8 cellular contexts compared by ENCODE assay signal in the genomic region with DNA sequence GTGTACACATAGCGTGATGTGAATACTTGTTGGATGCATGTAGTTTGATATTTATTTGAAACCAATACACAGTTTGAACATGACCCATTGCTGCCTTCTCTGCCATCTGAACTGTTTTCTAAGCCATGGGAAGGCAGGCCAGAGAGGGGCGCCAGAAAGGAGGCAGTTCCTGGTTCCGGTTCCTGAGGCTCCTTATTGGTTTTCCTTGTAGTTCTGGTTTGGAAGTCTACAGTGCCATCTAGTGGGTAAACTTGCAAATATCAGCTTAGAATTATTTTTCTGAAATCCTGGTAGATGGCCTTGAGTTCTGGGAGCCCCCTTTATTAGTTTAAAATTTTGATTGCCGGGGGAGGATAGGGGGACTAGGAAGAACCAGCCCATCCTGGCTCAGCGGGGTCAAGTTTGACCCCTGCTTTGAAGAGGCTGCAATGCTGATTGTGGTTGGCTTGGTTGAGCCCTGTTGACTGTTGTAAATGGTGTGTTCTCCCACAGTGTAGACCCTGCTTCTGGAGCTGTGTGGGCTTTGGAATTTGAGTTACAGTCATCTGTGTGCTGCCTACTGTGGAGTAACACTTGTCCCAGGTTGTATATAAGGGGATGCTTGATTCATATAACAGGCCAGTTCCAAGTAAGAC. TPM values are rescaled to one million over a fixed set of nuclear protein-coding genes. Genes with fewer than 3 reads are reported as not detected.
DNase-seq lines count a peak whose midpoint lies in the region; ATAC-seq and TF ChIP-seq lines count a peak whose summit lies in the region.

No MANE protein-coding gene starts in this region.

- no peaks in the 10 kb centered on the region for H3K9me3 Mint-ChIP-seq in CD8-positive, alpha-beta memory T cell
- no peaks in the 10 kb centered on the region for H3K9me3 Mint-ChIP-seq in activated CD8-positive, alpha-beta T cell treated with anti-CD3 and anti-CD28 coated beads, Interleukin-2, amount 10 ng/mL, durations not matched to agents 7 days and 5 days (ENCODE audit: insufficient read depth)
- H3K9me3 Mint-ChIP-seq in naive thymus-derived CD8-positive, alpha-beta T cell = no peaks in the 10 kb centered on the region

- no peak for TF ChIP-seq POLR2A in vagina (IDR thresholded peaks at IDR 0.05)

- H3K27ac ChIP-seq in CD8-positive, alpha-beta memory T cell (ENCODE audit: low read depth, low read length) = no peak overlapping the region
- H3K27ac ChIP-seq in fibroblast of lung (ENCODE audit: insufficient read depth, low read length) (no peak overlapping the region), vagina (no peak overlapping the region)

- H3K4me2 ChIP-seq in fibroblast of lung (ENCODE audit: extremely low read depth, insufficient read depth, low read length) = no peak overlapping the region

- H3K79me2 ChIP-seq in fibroblast of lung (ENCODE audit: control insufficient read depth, insufficient read depth, low read length) = no peaks in the 10 kb centered on the region

- peak; percentile 47 for ATAC-seq in activated CD8-positive, alpha-beta T cell treated with anti-CD3 and anti-CD28 coated beads, Interleukin-2, amount 10 ng/mL, durations not matched to agents 7 days and 5 days
- ATAC-seq in naive thymus-derived CD8-positive, alpha-beta T cell = peak; percentile 29 to 33
- no peak for ATAC-seq in HG02981 (IDR thresholded peaks at IDR 0.05; ENCODE audit: unreplicated experiment)

- no peaks in the 10 kb centered on the region for H3K36me3 ChIP-seq in CD8-positive, alpha-beta memory T cell (ENCODE audit: insufficient read depth, low read length)
- H3K36me3 ChIP-seq in fibroblast of lung (ENCODE audit: control insufficient read depth, insufficient read depth, low read length) (no peaks in the 10 kb centered on the region), vagina (no peaks in the 10 kb centered on the region)

- peaks cover 0 to 14% (median 1%) of the 10 kb centered on the region in 3 donors for H3K36me3 Mint-ChIP-seq in CD8-positive, alpha-beta memory T cell
- peaks cover 18% of the 10 kb centered on the region for H3K36me3 Mint-ChIP-seq in activated CD8-positive, alpha-beta T cell treated with anti-CD3 and anti-CD28 coated beads, Interleukin-2, amount 10 ng/mL, durations not matched to agents 7 days and 5 days (ENCODE audit: low read depth)
- H3K36me3 Mint-ChIP-seq in naive thymus-derived CD8-positive, alpha-beta T cell = peaks cover 0 to 6% (median 0%) of the 10 kb centered on the region in 3 donors

- H2AFZ ChIP-seq in fibroblast of lung (ENCODE audit: low read length) = peak overlapping the region; percentile 64

- H3K27ac Mint-ChIP-seq in CD8-positive, alpha-beta memory T cell = peak overlapping the region in 6 of 8 donors; percentile 33 to 71 (median 62)
- peak overlapping the region; percentile 18 for H3K27ac Mint-ChIP-seq in activated CD8-positive, alpha-beta T cell treated with anti-CD3 and anti-CD28 coated beads, Interleukin-2, amount 10 ng/mL, durations not matched to agents 7 days and 5 days
- H3K27ac Mint-ChIP-seq in naive thymus-derived CD8-positive, alpha-beta T cell = peak overlapping the region in 1 of 10 donors; percentile 4

- CTCF ChIA-PET in CD8-positive, alpha-beta memory T cell (lab: Charles Lee) = interaction anchor here (0.7 to 5.1 kb wide), 22 partner anchors 9 to 898 kb away, joined by 3 to 152 read pairs (median 4); a partner anchor contains a TSS
- CTCF ChIA-PET in activated CD8-positive, alpha-beta T cell treated with anti-CD3 and anti-CD28 coated beads, Interleukin-2, amount 10 ng/mL, durations not matched to agents 7 days and 5 days (lab: Charles Lee) = interaction anchor here (0.6 to 11.4 kb wide), 44 partner anchors 9 to 625 kb away, joined by 3 to 374 read pairs (median 5); no protein-coding TSS in a partner anchor

- H3K4me3 Mint-ChIP-seq in CD8-positive, alpha-beta memory T cell = peak overlapping the region in 6 of 7 donors; percentile 13 to 72 (median 50)
- peak overlapping the region; percentile 15 for H3K4me3 Mint-ChIP-seq in activated CD8-positive, alpha-beta T cell treated with anti-CD3 and anti-CD28 coated beads, Interleukin-2, amount 10 ng/mL, durations not matched to agents 7 days and 5 days
- peak overlapping the region in 3 of 10 donors; percentile 9 to 20 (median 15) for H3K4me3 Mint-ChIP-seq in naive thymus-derived CD8-positive, alpha-beta T cell

- no peak overlapping the region for H3K4me3 ChIP-seq in CD8-positive, alpha-beta memory T cell (ENCODE audit: low read length)
- H3K4me3 ChIP-seq in HFF-Myc (replicated peaks; ENCODE audit: low read depth, low read length) = no peak overlapping the region
- no peak overlapping the region for H3K4me3 ChIP-seq in fibroblast of lung (replicated peaks in 1 of 4; ENCODE audit: control extremely low read depth in 1 of 4, insufficient read depth in 1 of 4, low read depth in 3 of 4, low read length in 4 of 4)
- H3K4me3 ChIP-seq in vagina = no peak overlapping the region

- TF ChIP-seq CTCF in HFF-Myc (IDR thresholded peaks at IDR 0.05; ENCODE audit: low read depth, low read length, missing control alignments) = peak; percentile 66
- peak; percentile 65 to 69 for TF ChIP-seq CTCF in fibroblast of lung (conservative IDR thresholded peaks at IDR 0.05 in 1 of 2, IDR thresholded peaks at IDR 0.05 in 1 of 2; ENCODE audit: low read depth in 1 of 2, low read length in 2 of 2)
- peak; percentile 34 to 65 (median 59) for TF ChIP-seq CTCF in vagina (IDR thresholded peaks at IDR 0.05)

- H3K4me1 Mint-ChIP-seq in CD8-positive, alpha-beta memory T cell = peaks cover 24 to 45% (median 35%) of the 10 kb centered on the region in 3 donors
- H3K4me1 Mint-ChIP-seq in activated CD8-positive, alpha-beta T cell treated with anti-CD3 and anti-CD28 coated beads, Interleukin-2, amount 10 ng/mL, durations not matched to agents 7 days and 5 days (ENCODE audit: low read depth) = peaks cover 49% of the 10 kb centered on the region
- H3K4me1 Mint-ChIP-seq in naive thymus-derived CD8-positive, alpha-beta T cell = peaks cover 3 to 27% (median 7%) of the 10 kb centered on the region in 4 donors

- no peaks in the 10 kb centered on the region for H3K9me3 ChIP-seq in CD8-positive, alpha-beta memory T cell (ENCODE audit: low read length)
- H3K9me3 ChIP-seq in fibroblast of lung (ENCODE audit: control insufficient read depth, insufficient read depth, low read depth, low read length) (no peaks in the 10 kb centered on the region), vagina (no peaks in the 10 kb centered on the region)

- H4K20me1 ChIP-seq in fibroblast of lung (ENCODE audit: control insufficient read depth, extremely low read depth, insufficient read depth, low read length) = no peaks in the 10 kb centered on the region

- no peaks in the 10 kb centered on the region for H3K4me1 ChIP-seq in CD8-positive, alpha-beta memory T cell (ENCODE audit: insufficient read depth, low read length)
- H3K4me1 ChIP-seq in fibroblast of lung (ENCODE audit: control insufficient read depth, extremely low read depth, insufficient read depth, low read length) (peaks cover 5% of the 10 kb centered on the region), vagina (no peaks in the 10 kb centered on the region)

- peaks cover 0 to 3% of the 10 kb centered on the region in 2 donors for H3K27me3 Mint-ChIP-seq in CD8-positive, alpha-beta memory T cell
- no peaks in the 10 kb centered on the region for H3K27me3 Mint-ChIP-seq in activated CD8-positive, alpha-beta T cell treated with anti-CD3 and anti-CD28 coated beads, Interleukin-2, amount 10 ng/mL, durations not matched to agents 7 days and 5 days (ENCODE audit: low read depth)
- H3K27me3 Mint-ChIP-seq in naive thymus-derived CD8-positive, alpha-beta T cell = peaks cover 0 to 3% (median 0%) of the 10 kb centered on the region in 5 donors

- DNase-seq in CD8-positive, alpha-beta memory T cell = peak in 4 of 5 donors; percentile 15 to 49 (median 46)
- DNase-seq in HFF-Myc (ENCODE audit: extremely low read depth, low read depth) = peak; percentile 71
- peak; percentile 96 for DNase-seq in NCI-H526 treated with DMSO at 0.1 percent for 48 hours (lab: John Stamatoyannopoulos, UW)
- peak; percentile 39 for DNase-seq in activated CD8-positive, alpha-beta T cell treated with anti-CD3 and anti-CD28 coated beads, Interleukin-2, amount 10 ng/mL, durations not matched to agents 7 days and 5 days
- DNase-seq in fibroblast of lung (ENCODE audit: low read depth in 2 of 2) = peak; percentile 71 to 86
- DNase-seq in naive thymus-derived CD8-positive, alpha-beta T cell = peak in 5 of 10 donors; percentile 19 to 69 (median 62)
- DNase-seq in vagina (ENCODE audit: extremely low spot score in 2 of 2) = no peak

- no peaks in the 10 kb centered on the region for H3K27me3 ChIP-seq in CD8-positive, alpha-beta memory T cell (ENCODE audit: insufficient read depth, low read length, poor library complexity, severe bottlenecking)
- no peaks in the 10 kb centered on the region for H3K27me3 ChIP-seq in fibroblast of lung (ENCODE audit: control insufficient read depth, insufficient read depth, low read length)
- no peaks in the 10 kb centered on the region for H3K27me3 ChIP-seq in vagina

- intact Hi-C loops in vagina (cut with DNase I) = loop anchor here (5.0 to 10.0 kb wide), 2 partner anchors 176 to 374 kb away; no protein-coding TSS in a partner anchor

- no peak overlapping the region for H3K9ac ChIP-seq in fibroblast of lung (ENCODE audit: insufficient read depth, low read length)

- POLR2A ChIA-PET in CD8-positive, alpha-beta memory T cell (lab: Charles Lee) = interaction anchor here (0.9 to 1.2 kb wide), 2 partner anchors 49 to 71 kb away, joined by 3 to 6 read pairs; no protein-coding TSS in a partner anchor
- POLR2A ChIA-PET in activated CD8-positive, alpha-beta T cell treated with anti-CD3 and anti-CD28 coated beads, Interleukin-2, amount 10 ng/mL, durations not matched to agents 7 days and 5 days (lab: Charles Lee) = interaction anchor here (0.6 to 2.6 kb wide), 2 partner anchors 71 to 178 kb away, joined by 3 to 9 read pairs; no protein-coding TSS in a partner anchor
- POLR2A ChIA-PET in naive thymus-derived CD8-positive, alpha-beta T cell (lab: Charles Lee) = interaction anchor here (1.1 kb wide), 1 partner anchor 71 kb away, joined by 7 read pairs; no protein-coding TSS in a partner anchor

RNA-seq across cellular contexts. Expression of a gene that starts 48.4 kb away (rescaled TPM):
- total RNA-seq in CD8-positive, alpha-beta memory T cell = 10 to 100 TPM; 27.9 to 28.2 TPM
- polyA plus RNA-seq in CD8-positive, alpha-beta memory T cell = 2.1 TPM
- 10 to 100 TPM; 22.8 to 26.0 TPM for total RNA-seq in activated CD8-positive, alpha-beta T cell treated with anti-CD3 and anti-CD28 coated beads, Interleukin-2, amount 10 ng/mL, durations not matched to agents 7 days and 5 days
- total RNA-seq in fibroblast of lung (0.26 and 0.83 TPM in 2 replicates), vagina (4.9 TPM)
- 0.49 and 1.5 TPM in 2 replicates for polyA plus RNA-seq in fibroblast of lung
- 0.51 and 1.0 TPM in 2 replicates for polyA plus RNA-seq in fibroblast of lung (2012)
- 0.67 and 2.4 TPM in 2 replicates for polyA minus RNA-seq in fibroblast of lung (ENCODE audit: low replicate concordance)
- total RNA-seq in naive thymus-derived CD8-positive, alpha-beta T cell = 10 to 100 TPM; 10.5 to 10.7 TPM
- polyA plus RNA-seq in naive thymus-derived CD8-positive, alpha-beta T cell = 1 to 10 TPM in 2 of 3 donors, under 1 TPM in 1; 0.76 to 1.3 (median 1.2) TPM

Comparison
In these comparisons a context has a peak if more than half of its experiments do, and no peak if none do; other contexts are left out.
1. DNase-seq: peak in CD8-positive, alpha-beta memory T cell (4 of 5), HFF-Myc (single experiment), NCI-H526 treated with DMSO at 0.1 percent for 48 hours (single experiment), activated CD8-positive, alpha-beta T cell treated with anti-CD3 and anti-CD28 coated beads, Interleukin-2, amount 10 ng/mL, durations not matched to agents 7 days and 5 days (single experiment) and fibroblast of lung (2 of 2); none in vagina (0 of 2).
2. Peak in every context shown above with its lines, with median percentiles within 50 percentile points of each other: CTCF ChIP-seq.